ENCODE assay signal across 8 cellular contexts in the genomic region with DNA sequence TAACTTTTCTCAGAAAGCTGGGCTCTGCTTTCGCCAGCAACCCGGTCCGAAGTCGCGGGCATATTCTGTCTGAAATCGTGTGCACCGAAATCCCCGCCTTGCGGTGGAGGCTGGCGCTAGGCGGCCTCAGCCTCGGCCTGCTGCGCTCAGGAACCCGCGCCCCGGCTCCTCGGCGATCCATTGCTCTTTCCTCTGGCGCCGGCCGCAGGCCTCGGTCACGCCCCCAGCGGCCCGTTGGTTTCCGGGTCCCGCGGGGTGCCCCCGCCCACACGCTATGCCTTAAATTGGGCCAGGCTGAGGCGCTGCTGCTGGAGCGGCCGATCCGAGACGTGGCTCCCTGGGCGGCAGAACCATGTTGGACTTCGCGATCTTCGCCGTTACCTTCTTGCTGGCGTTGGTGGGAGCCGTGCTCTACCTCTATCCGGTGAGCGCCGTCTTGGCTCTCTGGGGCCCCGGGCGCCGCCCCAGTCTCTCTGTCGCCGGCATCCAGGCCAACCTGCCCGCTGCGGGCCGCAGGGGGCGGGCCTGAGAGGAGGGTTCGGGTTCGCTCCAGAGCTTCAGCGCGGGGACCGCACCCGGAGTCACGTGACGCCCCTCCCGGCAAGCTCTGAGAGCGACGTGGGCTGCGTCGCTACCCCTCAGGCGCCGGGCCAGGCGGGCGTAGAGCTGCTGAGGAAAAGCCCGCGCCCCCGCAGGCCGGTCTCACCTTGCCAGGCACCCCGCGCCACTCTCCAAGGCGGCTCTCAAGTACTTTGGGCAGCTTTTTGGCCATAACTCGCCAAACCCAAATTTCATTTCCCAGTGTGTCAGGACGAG. TPM values are rescaled to one million over a fixed set of nuclear protein-coding genes. Genes with fewer than 3 reads are reported as not detected.
DNase-seq lines count a peak whose midpoint lies in the region; ATAC-seq and TF ChIP-seq lines count a peak whose summit lies in the region.

A gene with protein sequence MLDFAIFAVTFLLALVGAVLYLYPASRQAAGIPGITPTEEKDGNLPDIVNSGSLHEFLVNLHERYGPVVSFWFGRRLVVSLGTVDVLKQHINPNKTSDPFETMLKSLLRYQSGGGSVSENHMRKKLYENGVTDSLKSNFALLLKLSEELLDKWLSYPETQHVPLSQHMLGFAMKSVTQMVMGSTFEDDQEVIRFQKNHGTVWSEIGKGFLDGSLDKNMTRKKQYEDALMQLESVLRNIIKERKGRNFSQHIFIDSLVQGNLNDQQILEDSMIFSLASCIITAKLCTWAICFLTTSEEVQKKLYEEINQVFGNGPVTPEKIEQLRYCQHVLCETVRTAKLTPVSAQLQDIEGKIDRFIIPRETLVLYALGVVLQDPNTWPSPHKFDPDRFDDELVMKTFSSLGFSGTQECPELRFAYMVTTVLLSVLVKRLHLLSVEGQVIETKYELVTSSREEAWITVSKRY (plus strand): TSS at position 308 of the 816 bp plus-strand sequence. CDS start 45 bp downstream, at position 353.

- WGBS in mesenchymal stem cell: under 1% methylated on average over 80 of the region's 80 CpGs

- peak within 1 kb of the TSS; percentile 87 to 98 for H3K18ac ChIP-seq in mesenchymal stem cell (ENCODE audit: low read depth in 1 of 2, low read length in 2 of 2)

- H3K9me3 Mint-ChIP-seq in effector memory CD8-positive, alpha-beta T cell: no peaks in the 10 kb centered on the region

- no peaks in the 10 kb centered on the region for H3K27me3 Mint-ChIP-seq in effector memory CD8-positive, alpha-beta T cell

- H3K9ac ChIP-seq in mesenchymal stem cell (ENCODE audit: low read length): peak within 1 kb of the TSS; percentile 99

- H4K91ac ChIP-seq in mesenchymal stem cell (ENCODE audit: low read length): peak within 1 kb of the TSS; percentile 94

- no peaks in the 10 kb centered on the region for H3K27me3 ChIP-seq in mesenchymal stem cell (ENCODE audit: control insufficient read depth in 1 of 2, insufficient read depth in 1 of 2, low read length in 2 of 2)

- peak within 1 kb of the TSS; percentile 88 for H2AFZ ChIP-seq in mesenchymal stem cell (ENCODE audit: low read depth, low read length)

- peak within 1 kb of the TSS; percentile 62 for H3K4me2 ChIP-seq in mesenchymal stem cell (ENCODE audit: low read length, poor library complexity, severe bottlenecking)

- peak; percentile 81 for ATAC-seq in effector memory CD8-positive, alpha-beta T cell (replicated peaks)

- H2BK12ac ChIP-seq in mesenchymal stem cell (ENCODE audit: low read length in 2 of 2): peak within 1 kb of the TSS in 1 of 2 experiments; percentile 71

- H2AK5ac ChIP-seq in mesenchymal stem cell (ENCODE audit: low read length, severe bottlenecking): no peak within 1 kb of the TSS

- peak within 1 kb of the TSS; percentile 54 for H2BK120ac ChIP-seq in mesenchymal stem cell (ENCODE audit: low read depth, low read length)

- DNase-seq in COLO829 (ENCODE audit: low spot score) (peak; percentile 82), GM20000 (ENCODE audit: low spot score) (peak; percentile 92), HT-29 (ENCODE audit: low spot score) (peak; percentile 96), mesenchymal stem cell (peak; percentile 97)
- peak; percentile 94 for DNase-seq in NK-92 treated with Interleukin-12 subunit alpha and Interleukin-12 subunit beta, amount 100 ng/mL, for 24 hours (lab: John Stamatoyannopoulos, UW)
- peak; percentile 96 to 97 (median 97) for DNase-seq in effector memory CD8-positive, alpha-beta T cell
- DNase-seq in stimulated activated CD8-positive, alpha-beta memory T cell treated with anti-CD3 and anti-CD28 coated beads, Interleukin-12 subunit alpha, Interleukin-12 subunit beta, amount 100 ng/mL, for 4 hours (ENCODE audit: low read depth): peak; percentile 95

- POLR2A ChIA-PET in activated CD8-positive, alpha-beta memory T cell treated with anti-CD3 and anti-CD28 coated beads for 36 hours (lab: Charles Lee): interaction anchor here (0.5 to 1.7 kb wide), 4 partner anchors 130 to 328 kb away, joined by 3 to 8 read pairs (median 4); a partner anchor contains a TSS

- peak within 1 kb of the TSS in 1 of 2 experiments; percentile 59 for H3K23ac ChIP-seq in mesenchymal stem cell (ENCODE audit: low read length in 2 of 2)

- peak within 1 kb of the TSS; percentile 98 for H3K27ac ChIP-seq in mesenchymal stem cell (ENCODE audit: low read length, poor library complexity, severe bottlenecking)

- TF ChIP-seq CTCF in GM20000 (IDR thresholded peaks at IDR 0.05; ENCODE audit: extremely low read depth, missing control alignments): no peak

- peak within 1 kb of the TSS; percentile 99 for H2BK15ac ChIP-seq in mesenchymal stem cell (ENCODE audit: low read depth, poor library complexity, severe bottlenecking)

- H2BK5ac ChIP-seq in mesenchymal stem cell (ENCODE audit: low read depth, low read length, poor library complexity, severe bottlenecking): peak within 1 kb of the TSS; percentile 76

- peak within 1 kb of the TSS; percentile 23 to 76 for H3K14ac ChIP-seq in mesenchymal stem cell (ENCODE audit: low read length in 2 of 2)

- peaks cover 26 to 34% of the 10 kb centered on the region in 2 donors for H3K4me1 Mint-ChIP-seq in effector memory CD8-positive, alpha-beta T cell (ENCODE audit: low read depth in 2 of 2)

- peaks cover 6 to 13% of the 10 kb centered on the region in 2 experiments for H3K36me3 ChIP-seq in mesenchymal stem cell (ENCODE audit: control insufficient read depth in 1 of 2, insufficient read depth in 2 of 2, low read depth in 1 of 2, low read length in 2 of 2)

- CTCF ChIA-PET in activated CD8-positive, alpha-beta memory T cell treated with anti-CD3 and anti-CD28 coated beads for 36 hours (lab: Charles Lee): interaction anchor here (0.6 to 1.1 kb wide), 2 partner anchors 25 to 455 kb away, joined by 3 read pairs; no protein-coding TSS in a partner anchor

- H3K4me1 ChIP-seq in mesenchymal stem cell (ENCODE audit: control insufficient read depth, insufficient read depth, low read depth, low read length): peaks cover 3% of the 10 kb centered on the region

- H3K79me1 ChIP-seq in mesenchymal stem cell (replicated peaks; ENCODE audit: low read length, poor library complexity, severe bottlenecking): peaks cover 17% of the 10 kb centered on the region

- peak within 1 kb of the TSS; percentile 97 to 98 for H3K27ac Mint-ChIP-seq in effector memory CD8-positive, alpha-beta T cell

- peaks cover 46% of the 10 kb centered on the region for H3K36me3 Mint-ChIP-seq in effector memory CD8-positive, alpha-beta T cell (ENCODE audit: insufficient read depth)

- H3K9me3 ChIP-seq in mesenchymal stem cell (ENCODE audit: control insufficient read depth, low read length): no peaks in the 10 kb centered on the region

- peak within 1 kb of the TSS; percentile 91 to 97 for H3K4me3 Mint-ChIP-seq in effector memory CD8-positive, alpha-beta T cell

- H3K4me3 ChIP-seq in mesenchymal stem cell (ENCODE audit: insufficient read depth in 1 of 2, low read depth in 1 of 2, low read length in 2 of 2): peak within 1 kb of the TSS; percentile 81 to 97

- H4K8ac ChIP-seq in mesenchymal stem cell (ENCODE audit: low read length): peak within 1 kb of the TSS; percentile 96

- peak within 1 kb of the TSS; percentile 66 to 92 for H3K4ac ChIP-seq in mesenchymal stem cell (ENCODE audit: low read depth in 1 of 2, low read length in 2 of 2)

RNA-seq across cellular contexts. Expression of the gene that starts here (rescaled TPM):
- 5.8 and 6.1 TPM in 2 replicates for total RNA-seq in HT-29 (2014; rRNA removed; shearing (Covaris generic))
- total RNA-seq in activated CD8-positive, alpha-beta memory T cell treated with anti-CD3 and anti-CD28 coated beads for 36 hours: 10 to 100 TPM; 21.3 to 22.0 TPM
- 13.5 TPM for polyA plus RNA-seq in mesenchymal stem cell (2013, experiment 1 of 2)
- 12.3 TPM for polyA plus RNA-seq in mesenchymal stem cell (2013, experiment 2 of 2)

Comparison
In these comparisons a context has a peak if more than half of its experiments do, and no peak if none do; other contexts are left out.
1. Peak in every context shown above with its lines: DNase-seq, ATAC-seq, H3K4me3 ChIP-seq and H3K27ac ChIP-seq.